10 cellular contexts compared by ENCODE assay signal in the genomic region with DNA sequence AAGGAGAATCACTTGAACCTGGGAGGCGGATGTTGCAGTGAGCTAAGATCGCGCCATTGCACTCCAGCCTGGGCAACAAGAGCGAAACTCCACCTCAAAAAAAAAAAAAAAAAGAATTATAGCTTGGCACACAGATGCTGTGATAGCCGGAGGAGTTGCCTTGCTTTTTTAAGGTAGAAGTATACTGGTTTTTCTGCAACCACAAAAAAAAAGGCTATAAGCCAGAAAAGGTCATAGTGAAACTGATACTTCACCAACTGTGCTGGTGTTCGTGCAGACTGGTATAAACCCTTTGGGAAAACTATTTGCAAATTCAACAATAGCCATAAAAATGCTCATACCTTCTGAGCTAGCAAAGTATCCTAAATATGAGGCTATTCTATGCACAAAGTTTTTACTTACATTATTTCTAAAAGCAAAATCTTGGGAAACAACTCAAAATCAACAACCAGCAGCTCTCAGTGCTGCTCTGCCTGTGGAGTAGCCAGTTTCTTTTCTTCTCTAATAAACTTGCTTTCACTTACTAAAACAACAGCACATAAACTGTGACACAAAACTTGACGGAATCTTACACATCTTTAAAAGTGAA. TPM values are rescaled to one million over a fixed set of nuclear protein-coding genes. Genes with fewer than 3 reads are reported as not detected.
DNase-seq lines count a peak whose midpoint lies in the region; ATAC-seq and TF ChIP-seq lines count a peak whose summit lies in the region.
"Had no signal": no experiment of that assay in that cellular context is flagged by ENCODE, and none has a peak within 500 bp of the region (broad histone marks: within the 10 kb centered on the region; RNA-seq: fewer than 3 reads in every experiment).

No MANE protein-coding gene starts in this region.

- H3K27ac Mint-ChIP-seq in dendritic cell treated with granulocyte-macrophage colony-stimulating factor and Interleukin-4, amounts not matched to agents 40 ng/mL and 50 ng/mL, for 4 days, result peak overlapping the region; percentile 64

- H3K27me3 Mint-ChIP-seq in dendritic cell treated with granulocyte-macrophage colony-stimulating factor and Interleukin-4, amounts not matched to agents 40 ng/mL and 50 ng/mL, for 4 days, result no peaks in the 10 kb centered on the region

- intact Hi-C loops in dendritic cell treated with granulocyte-macrophage colony-stimulating factor and Interleukin-4, amounts not matched to agents 40 ng/mL and 50 ng/mL, for 4 days (cut with micrococcal nuclease), result loop anchor here (10.0 kb wide), 1 partner anchor 145 kb away; the partner anchor contains the start of gene SLC9A8
- intact Hi-C loops in cardiac septum (cut with DNase I), result no loop called here

- no peak for TF ChIP-seq CTCF in SK-N-SH (IDR thresholded peaks at IDR 0.05)

- DNase-seq in HAP-1 (ENCODE audit: low spot score in 2 of 2) (no peak), SW480 (ENCODE audit: low spot score) (no peak), SK-N-SH (no peak), cardiac septum (ENCODE audit: low spot score) (no peak)

- H3F3A ChIP-seq in SK-N-SH (replicated peaks; ENCODE audit: insufficient read depth), result no peaks in the 10 kb centered on the region

- peak overlapping the region; percentile 22 for H3K4me3 Mint-ChIP-seq in dendritic cell treated with granulocyte-macrophage colony-stimulating factor and Interleukin-4, amounts not matched to agents 40 ng/mL and 50 ng/mL, for 4 days

- peaks cover 98% of the 10 kb centered on the region for H3K79me2 ChIP-seq in SK-N-SH (ENCODE audit: insufficient read depth)

- no peak for TF ChIP-seq RAD21 in SK-N-SH (IDR thresholded peaks at IDR 0.05; ENCODE audit: low read length)

- no peaks in the 10 kb centered on the region for H3K9me3 ChIP-seq in BLaER1
- no peaks in the 10 kb centered on the region for H3K9me3 ChIP-seq in HAP-1
- no peaks in the 10 kb centered on the region for H3K9me3 ChIP-seq in SK-N-SH

- H3K9me3 Mint-ChIP-seq in dendritic cell treated with granulocyte-macrophage colony-stimulating factor and Interleukin-4, amounts not matched to agents 40 ng/mL and 50 ng/mL, for 4 days, result no peaks in the 10 kb centered on the region

- POLR2A ChIA-PET in SK-N-SH (lab: Yijun Ruan, JAX), result interaction anchor here (0.6 kb wide), 1 partner anchor 44 kb away, joined by 3 read pairs; the partner anchor contains the start of gene B4GALT5

- H3K27ac ChIP-seq in BLaER1 (no peak overlapping the region), SK-N-SH (ENCODE audit: low read depth in 2 of 2, low read length in 1 of 2) (no peak overlapping the region)
- H3K27ac ChIP-seq: epithelial cell of prostate, SK-N-MC had no signal

- H3K27me3 ChIP-seq in BLaER1 (no peaks in the 10 kb centered on the region), HAP-1 (ENCODE audit: low read depth) (no peaks in the 10 kb centered on the region), SK-N-SH (ENCODE audit: insufficient read depth) (no peaks in the 10 kb centered on the region)

- no peak overlapping the region for H2AFZ ChIP-seq in SK-N-SH (ENCODE audit: low read depth)

- H3K4me1 ChIP-seq in BLaER1 (peaks cover 25% of the 10 kb centered on the region), HAP-1 (peaks cover 30% of the 10 kb centered on the region), SK-N-SH (ENCODE audit: control insufficient read depth in 1 of 2, insufficient read depth in 2 of 2, low read depth in 1 of 2, low read length in 1 of 2) (peaks cover 3 to 5% of the 10 kb centered on the region in 2 experiments; a peak in 3 of 4 replicates)

- H3K4me2 ChIP-seq in BLaER1 (peak overlapping the region; percentile 78), SK-N-SH (no peak overlapping the region)

- peaks cover 66% of the 10 kb centered on the region for H3K4me1 Mint-ChIP-seq in dendritic cell treated with granulocyte-macrophage colony-stimulating factor and Interleukin-4, amounts not matched to agents 40 ng/mL and 50 ng/mL, for 4 days (ENCODE audit: low read depth)

- no peak for TF ChIP-seq EP300 in SK-N-SH (IDR thresholded peaks at IDR 0.05; ENCODE audit: borderline replicate concordance in 1 of 2, low read depth in 1 of 2, low read length in 1 of 2)

- no peaks in the 10 kb centered on the region for H3K9me2 ChIP-seq in SK-N-SH

- 88% methylated on average over 7 of the region's 7 CpGs for WGBS in SK-N-SH (ENCODE audit: low lambda C conversion rate)

- H3K9ac ChIP-seq in BLaER1, result no peak overlapping the region
- H3K9ac ChIP-seq in SK-N-SH, result no peak overlapping the region

- H3K36me3 ChIP-seq in BLaER1, result no peaks in the 10 kb centered on the region; the same call in 1 of the 2 replicates
- H3K36me3 ChIP-seq in HAP-1 (replicated peaks), result no peaks in the 10 kb centered on the region
- no peaks in the 10 kb centered on the region for H3K36me3 ChIP-seq in SK-N-SH (replicated peaks in 1 of 2; ENCODE audit: control insufficient read depth in 1 of 2, insufficient read depth in 2 of 2, low read length in 1 of 2)

- peak overlapping the region; percentile 30; the same call in 1 of the 2 replicates for H3K4me3 ChIP-seq in BLaER1
- H3K4me3 ChIP-seq in HAP-1, result no peak overlapping the region
- no peak overlapping the region for H3K4me3 ChIP-seq in SK-N-SH (ENCODE audit: low read depth in 2 of 2, low read length in 1 of 2)
- H3K4me3 ChIP-seq: SK-N-MC had no signal

- ATAC-seq in GM19328 (IDR thresholded peaks at IDR 0.05; ENCODE audit: unreplicated experiment) (peak; percentile 55), HG03439 (IDR thresholded peaks at IDR 0.05; ENCODE audit: unreplicated experiment) (peak; percentile 64)

- CTCF ChIA-PET in SK-N-SH (lab: Yijun Ruan, JAX), result no interaction called here

- H4K20me1 ChIP-seq in BLaER1 (peaks cover 98% of the 10 kb centered on the region), SK-N-SH (ENCODE audit: insufficient read depth) (peaks cover 82% of the 10 kb centered on the region)

- in situ Hi-C loops in HAP-1 (cut with MboI; ENCODE audit: low sequenced_read_pairs), result no loop called here

- H3K36me3 Mint-ChIP-seq in dendritic cell treated with granulocyte-macrophage colony-stimulating factor and Interleukin-4, amounts not matched to agents 40 ng/mL and 50 ng/mL, for 4 days (ENCODE audit: low read depth), result no peaks in the 10 kb centered on the region

TF ChIP-seq in SK-N-SH, 30 proteins besides CTCF, POLR2A, EP300 and RAD21:
- TF ChIP-seq JUND (IDR thresholded peaks at IDR 0.05) (no peak), NRF1 (IDR thresholded peaks at IDR 0.05; ENCODE audit: low read depth, low read length) (no peak), SMC3 (IDR thresholded peaks at IDR 0.05; ENCODE audit: low read depth, low read length) (no peak), SIN3A (IDR thresholded peaks at IDR 0.05; ENCODE audit: borderline replicate concordance, low read depth, low read length) (no peak), POLR2AphosphoS5 (IDR thresholded peaks at IDR 0.05; ENCODE audit: low read depth, low read length) (no peak)
- TF ChIP-seq, protein P1, sequence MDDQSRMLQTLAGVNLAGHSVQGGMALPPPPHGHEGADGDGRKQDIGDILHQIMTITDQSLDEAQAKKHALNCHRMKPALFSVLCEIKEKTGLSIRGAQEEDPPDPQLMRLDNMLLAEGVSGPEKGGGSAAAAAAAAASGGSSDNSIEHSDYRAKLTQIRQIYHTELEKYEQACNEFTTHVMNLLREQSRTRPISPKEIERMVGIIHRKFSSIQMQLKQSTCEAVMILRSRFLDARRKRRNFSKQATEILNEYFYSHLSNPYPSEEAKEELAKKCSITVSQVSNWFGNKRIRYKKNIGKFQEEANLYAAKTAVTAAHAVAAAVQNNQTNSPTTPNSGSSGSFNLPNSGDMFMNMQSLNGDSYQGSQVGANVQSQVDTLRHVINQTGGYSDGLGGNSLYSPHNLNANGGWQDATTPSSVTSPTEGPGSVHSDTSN (IDR thresholded peaks at IDR 0.05), result no peak
- TF ChIP-seq, protein P2, sequence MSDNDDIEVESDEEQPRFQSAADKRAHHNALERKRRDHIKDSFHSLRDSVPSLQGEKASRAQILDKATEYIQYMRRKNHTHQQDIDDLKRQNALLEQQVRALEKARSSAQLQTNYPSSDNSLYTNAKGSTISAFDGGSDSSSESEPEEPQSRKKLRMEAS (IDR thresholded peaks at IDR 0.05; ENCODE audit: low read depth), result no peak

RNA-seq across cellular contexts. Expression of gene B4GALT5, which starts 44.0 kb away (rescaled TPM):
- 35.1 and 40.5 TPM in 2 replicates for polyA plus RNA-seq in SK-N-SH (2012; rRNA removed)
- 42.3 and 44.9 TPM in 2 replicates for polyA plus RNA-seq in SK-N-SH (2012; cell fraction: cytosol; rRNA removed)
- polyA plus RNA-seq in SK-N-SH (2012; cell fraction: nucleus; rRNA removed), result 13.2 and 19.3 TPM in 2 replicates
- 28.0 TPM for total RNA-seq in cardiac septum
